15 cellular contexts compared by ENCODE assay signal in genomic region chrX:136899206-136899605, GRCh38.
"Had no signal": no experiment of that assay in that cellular context is flagged by ENCODE, and none has a peak within 500 bp of the region (broad histone marks: within the 10 kb centered on the region; RNA-seq: fewer than 3 reads in every experiment).

No MANE protein-coding gene starts in this region.

- ATAC-seq: activated CD4-positive, alpha-beta T cell treated with anti-CD3 and anti-CD28 coated beads for 36 hours; stimulated activated naive B cell treated with anti-CD40 and anti-IgM and Interleukin-4, amounts not matched to agents 10 μg/mL and 1 μg/mL and 100 μg/mL, for 72 hours; WTC11 had no signal

- DNase-seq: activated CD4-positive, alpha-beta T cell treated with anti-CD3 and anti-CD28 coated beads for 36 hours; activated CD4-positive, alpha-beta T cell treated with anti-CD3 and anti-CD28 coated beads, Interleukin-2, amount 50 U/mL, for 48 hours; activated naive CD4-positive, alpha-beta T cell treated with Interleukin-2 at 50 U/mL for 16 hours; activated naive CD8-positive, alpha-beta T cell treated with anti-CD3 and anti-CD28 coated beads, Interleukin-2, amount 10 ng/mL, durations not matched to agents 7 days and 5 days; activated T-cell treated with anti-CD3 and anti-CD28 coated beads for 4 hours; central memory CD4-positive, alpha-beta T cell; dorsolateral prefrontal cortex; retina; stimulated activated naive B cell treated with anti-CD40 and anti-IgM and Interleukin-4, amounts not matched to agents 10 μg/mL and 1 μg/mL and 100 μg/mL, for 72 hours had no signal

- H3K36me3 Mint-ChIP-seq: activated naive CD8-positive, alpha-beta T cell treated with anti-CD3 and anti-CD28 coated beads, Interleukin-2, amount 10 ng/mL, durations not matched to agents 7 days and 5 days; brain; memory B cell; stimulated activated naive B cell treated with anti-CD40 and anti-IgM and Interleukin-4, amounts not matched to agents 10 μg/mL and 1 μg/mL and 100 μg/mL, for 72 hours; WTC11 had no signal

- H3K4me2 ChIP-seq: hepatocyte had no signal

- H3K4me1 Mint-ChIP-seq: activated CD4-positive, alpha-beta T cell treated with anti-CD3 and anti-CD28 coated beads for 36 hours; activated naive CD8-positive, alpha-beta T cell treated with anti-CD3 and anti-CD28 coated beads, Interleukin-2, amount 10 ng/mL, durations not matched to agents 7 days and 5 days; brain; memory B cell; stimulated activated naive B cell treated with anti-CD40 and anti-IgM and Interleukin-4, amounts not matched to agents 10 μg/mL and 1 μg/mL and 100 μg/mL, for 72 hours had no signal

- H2AFZ ChIP-seq: hepatocyte had no signal

- H3K27ac Mint-ChIP-seq: activated CD4-positive, alpha-beta T cell treated with anti-CD3 and anti-CD28 coated beads for 36 hours; activated naive CD8-positive, alpha-beta T cell treated with anti-CD3 and anti-CD28 coated beads, Interleukin-2, amount 10 ng/mL, durations not matched to agents 7 days and 5 days; memory B cell; stimulated activated naive B cell treated with anti-CD40 and anti-IgM and Interleukin-4, amounts not matched to agents 10 μg/mL and 1 μg/mL and 100 μg/mL, for 72 hours; WTC11 had no signal

- H3K27ac ChIP-seq: dorsolateral prefrontal cortex, epithelial cell of prostate, hepatocyte had no signal

- H3K9me3 Mint-ChIP-seq: activated naive CD8-positive, alpha-beta T cell treated with anti-CD3 and anti-CD28 coated beads, Interleukin-2, amount 10 ng/mL, durations not matched to agents 7 days and 5 days; memory B cell; neural crest cell; stimulated activated naive B cell treated with anti-CD40 and anti-IgM and Interleukin-4, amounts not matched to agents 10 μg/mL and 1 μg/mL and 100 μg/mL, for 72 hours; WTC11 had no signal

- H3K27me3 Mint-ChIP-seq: activated CD4-positive, alpha-beta T cell treated with anti-CD3 and anti-CD28 coated beads for 36 hours; activated naive CD8-positive, alpha-beta T cell treated with anti-CD3 and anti-CD28 coated beads, Interleukin-2, amount 10 ng/mL, durations not matched to agents 7 days and 5 days; memory B cell; stimulated activated naive B cell treated with anti-CD40 and anti-IgM and Interleukin-4, amounts not matched to agents 10 μg/mL and 1 μg/mL and 100 μg/mL, for 72 hours had no signal

- H3K27me3 ChIP-seq: hepatocyte had no signal

- H3K4me3 ChIP-seq: dorsolateral prefrontal cortex, hepatocyte had no signal

- H3K4me3 Mint-ChIP-seq: activated CD4-positive, alpha-beta T cell treated with anti-CD3 and anti-CD28 coated beads for 36 hours; activated naive CD8-positive, alpha-beta T cell treated with anti-CD3 and anti-CD28 coated beads, Interleukin-2, amount 10 ng/mL, durations not matched to agents 7 days and 5 days; memory B cell; neural crest cell; stimulated activated naive B cell treated with anti-CD40 and anti-IgM and Interleukin-4, amounts not matched to agents 10 μg/mL and 1 μg/mL and 100 μg/mL, for 72 hours; WTC11 had no signal

- H3K79me2 ChIP-seq: hepatocyte had no signal
